ENCODE assay signal across 16 cellular contexts in the genomic region with DNA sequence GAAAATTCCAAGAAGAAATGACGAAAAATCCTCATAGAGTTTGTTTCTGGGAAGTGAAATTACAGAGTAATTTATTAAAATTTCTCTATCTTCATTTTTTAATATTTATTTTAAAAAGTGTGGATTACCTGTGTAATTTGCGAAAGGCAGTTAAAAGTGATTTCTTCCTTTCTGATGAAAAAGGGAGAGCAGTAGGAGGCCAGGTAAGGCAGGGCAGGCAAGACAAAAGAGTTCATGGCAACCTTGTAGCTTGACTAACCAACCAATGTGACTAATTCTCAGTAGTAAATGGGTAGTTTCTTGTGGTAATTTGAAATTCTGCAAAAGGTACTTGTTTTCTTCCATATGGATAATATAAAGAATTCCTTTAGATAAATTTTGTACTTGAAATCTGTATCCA.
"Had no signal": no experiment of that assay in that cellular context is flagged by ENCODE, and none has a peak within 500 bp of the region (broad histone marks: within the 10 kb centered on the region; RNA-seq: fewer than 3 reads in every experiment).

No MANE protein-coding gene starts in this region.

- H3K4me3 Mint-ChIP-seq: naive thymus-derived CD8-positive, alpha-beta T cell had no signal

- H3K27me3 Mint-ChIP-seq: naive thymus-derived CD8-positive, alpha-beta T cell had no signal

- DNase-seq: colonic mucosa; dermis blood vessel endothelial cell; erythroblast; foreskin keratinocyte; mucosa of descending colon; naive thymus-derived CD8-positive, alpha-beta T cell; ovary; small intestine; stimulated activated CD4-positive, alpha-beta T cell treated with anti-CD3 and anti-CD28 coated beads, Interleukin-12 subunit alpha, Interleukin-12 subunit beta, amount 100 ng/mL, for 4 hours; stimulated activated naive CD4-positive, alpha-beta T cell; stomach; substantia nigra; trophoblast cell had no signal

- H3K27me3 ChIP-seq: colonic mucosa, foreskin keratinocyte, neutrophil, ovary, right atrium auricular region, stomach had no signal

- ATAC-seq: foreskin keratinocyte; mucosa of descending colon; naive thymus-derived CD8-positive, alpha-beta T cell had no signal

- H3K27ac ChIP-seq: colonic mucosa, foreskin keratinocyte, neutrophil, ovary, right atrium auricular region, stomach had no signal

- FAIRE-seq: endothelial cell of umbilical vein had no signal

- H3K4me3 ChIP-seq: colonic mucosa, mucosa of descending colon, ovary, right atrium auricular region, stomach had no signal

- H3K36me3 Mint-ChIP-seq: naive thymus-derived CD8-positive, alpha-beta T cell had no signal

- H3K4me1 Mint-ChIP-seq: naive thymus-derived CD8-positive, alpha-beta T cell had no signal

- H3K4me1 ChIP-seq: colonic mucosa, right atrium auricular region had no signal

- H3K27ac Mint-ChIP-seq: naive thymus-derived CD8-positive, alpha-beta T cell had no signal

- H3K9me3 ChIP-seq: colonic mucosa, mucosa of descending colon, neutrophil, ovary, right atrium auricular region, stomach had no signal

- H3K36me3 ChIP-seq: colonic mucosa, neutrophil, ovary, right atrium auricular region, stomach had no signal

- H3K9me3 Mint-ChIP-seq: naive thymus-derived CD8-positive, alpha-beta T cell had no signal
